Comparison of ENCODE assay signal across 13 cellular contexts in the genomic region with DNA sequence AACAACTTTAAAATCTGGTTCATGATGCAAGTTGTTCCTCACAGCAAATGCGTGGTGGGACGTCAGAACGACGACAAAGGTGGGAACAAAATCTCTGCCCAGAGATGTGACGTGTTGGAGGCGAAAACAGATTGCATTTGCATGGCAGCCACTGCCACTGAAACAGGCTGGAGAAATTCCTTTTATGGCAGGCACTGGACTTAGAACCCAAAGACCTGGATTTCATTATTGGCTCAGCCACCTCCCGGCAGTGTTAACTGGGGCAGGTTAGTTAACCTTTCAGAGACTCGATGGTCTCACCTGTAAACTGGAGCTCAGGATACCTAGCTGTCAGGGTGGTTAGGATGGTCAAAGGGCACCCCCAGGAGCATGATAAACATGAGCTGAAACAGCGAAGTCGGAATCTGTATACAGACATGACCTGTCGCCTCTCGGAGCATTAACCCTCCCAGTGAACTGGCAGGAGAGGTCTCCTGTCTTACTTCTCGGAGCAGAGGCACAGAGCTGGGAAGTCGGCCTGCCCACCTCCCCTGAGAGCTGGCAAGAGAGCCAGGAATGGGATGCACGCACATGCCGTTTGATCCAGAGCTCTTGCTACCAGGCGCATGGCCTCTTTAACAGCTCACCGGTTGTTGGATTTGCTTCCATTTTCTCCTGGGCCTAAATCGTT. TPM values are rescaled to one million over a fixed set of nuclear protein-coding genes. Genes with fewer than 3 reads are reported as not detected.
DNase-seq lines count a peak whose midpoint lies in the region; ATAC-seq and TF ChIP-seq lines count a peak whose summit lies in the region.
"Had no signal": no experiment of that assay in that cellular context is flagged by ENCODE, and none has a peak within 500 bp of the region (broad histone marks: within the 10 kb centered on the region; RNA-seq: fewer than 3 reads in every experiment).

No MANE protein-coding gene starts in this region.

- DNase-seq in right cardiac atrium (peak in 1 of 3 donors; percentile 58), transverse colon (peak; percentile 70), SHP77 (lab: John Stamatoyannopoulos, UW) (no peak)
- DNase-seq in CD8-positive, alpha-beta T cell = no peak
- DNase-seq: activated CD4-positive, CD25-positive, alpha-beta regulatory T cell treated with anti-CD3 and anti-CD28 coated beads, Interleukin-2, amount 50 U/mL, for 72 hours; activated T-cell treated with anti-CD3 and anti-CD28 coated beads for 4 hours; CD4-positive, alpha-beta memory T cell; effector CD4-positive, alpha-beta T cell; NCI-H226; stimulated activated CD4-positive, alpha-beta T cell treated with anti-CD3 and anti-CD28 coated beads, Interleukin-2, amount 100 ng/mL, for 48 hours had no signal

- peaks cover 100% of the 10 kb centered on the region for H3K4me1 Mint-ChIP-seq in brain
- H3K4me1 Mint-ChIP-seq in CD8-positive, alpha-beta T cell (ENCODE audit: low read depth) = no peaks in the 10 kb centered on the region

- intact Hi-C loops in right cardiac atrium (cut with DNase I) = loop anchor here in 2 of 4 donors (5.0 to 10.0 kb wide), 5 partner anchors 47 to 457 kb away; no protein-coding TSS in a partner anchor
- intact Hi-C loops in transverse colon (cut with DNase I; ENCODE audit: low total_unique reads) = loop anchor here (10.0 kb wide), 1 partner anchor 447 kb away; no protein-coding TSS in a partner anchor
- intact Hi-C loops in CD8-positive, alpha-beta T cell (cut with DNase I, micrococcal nuclease) = no loop called here

- POLR2A ChIA-PET in CD8-positive, alpha-beta T cell (lab: Charles Lee) = no interaction called here

- H3K27ac Mint-ChIP-seq in brain = peak overlapping the region in 4 of 5 experiments; percentile 21 to 100 (median 100)
- H3K27ac Mint-ChIP-seq in CD8-positive, alpha-beta T cell = no peak overlapping the region
- H3K27ac Mint-ChIP-seq: CD4-positive, alpha-beta memory T cell had no signal

- H3K4me3 Mint-ChIP-seq in brain = no peak overlapping the region
- H3K4me3 Mint-ChIP-seq in CD8-positive, alpha-beta T cell = no peak overlapping the region
- H3K4me3 Mint-ChIP-seq: CD4-positive, alpha-beta memory T cell had no signal

- no peak for TF ChIP-seq CTCF in brain (conservative IDR thresholded peaks at IDR 0.05)
- TF ChIP-seq CTCF in parathyroid adenoma (IDR thresholded peaks at IDR 0.05) = no peak
- peak in 2 of 5 experiments; percentile 11 to 14 for TF ChIP-seq CTCF in transverse colon (IDR thresholded peaks at IDR 0.05)
- no peak for TF ChIP-seq CTCF in CD8-positive, alpha-beta T cell (IDR thresholded peaks at IDR 0.05)

- H3K9me3 ChIP-seq in right cardiac atrium (ENCODE audit: control insufficient read depth, low read length) = no peaks in the 10 kb centered on the region
- H3K9me3 ChIP-seq in parathyroid adenoma (ENCODE audit: control insufficient read depth, low read length) = no peaks in the 10 kb centered on the region
- H3K9me3 ChIP-seq in transverse colon = no peaks in the 10 kb centered on the region
- H3K9me3 ChIP-seq in CD8-positive, alpha-beta T cell (ENCODE audit: low read length) = no peaks in the 10 kb centered on the region

- TF ChIP-seq POLR2A in transverse colon (IDR thresholded peaks at IDR 0.05) = no peak

- H3K36me3 Mint-ChIP-seq in brain = no peaks in the 10 kb centered on the region
- no peaks in the 10 kb centered on the region for H3K36me3 Mint-ChIP-seq in CD8-positive, alpha-beta T cell
- H3K36me3 Mint-ChIP-seq: CD4-positive, alpha-beta memory T cell had no signal

- H2AFZ ChIP-seq in parathyroid adenoma = no peak overlapping the region

- peaks cover 4% of the 10 kb centered on the region for H3K27me3 Mint-ChIP-seq in brain
- no peaks in the 10 kb centered on the region for H3K27me3 Mint-ChIP-seq in CD8-positive, alpha-beta T cell (ENCODE audit: low read depth)

- no peak for TF ChIP-seq EP300 in transverse colon (IDR thresholded peaks at IDR 0.05; ENCODE audit: low read depth)

- no peak overlapping the region for H3K9ac ChIP-seq in parathyroid adenoma

- ATAC-seq in right cardiac atrium (no peak), GM19328 (IDR thresholded peaks at IDR 0.05; ENCODE audit: unreplicated experiment) (no peak)
- ATAC-seq in CD8-positive, alpha-beta T cell = no peak

- H3K4me2 ChIP-seq in parathyroid adenoma (ENCODE audit: low read length) = peak overlapping the region; percentile 43

- CTCF ChIA-PET in CD8-positive, alpha-beta T cell (lab: Charles Lee) = interaction anchor here (0.6 kb wide), 1 partner anchor 1458 kb away, joined by 5 read pairs; no protein-coding TSS in a partner anchor

- peak overlapping the region; percentile 97 for H3K27ac ChIP-seq in right cardiac atrium (ENCODE audit: low read length)
- H3K27ac ChIP-seq in parathyroid adenoma = no peak overlapping the region
- H3K27ac ChIP-seq in transverse colon = peak overlapping the region; percentile 91 to 93 (median 93)
- H3K27ac ChIP-seq in CD8-positive, alpha-beta T cell (ENCODE audit: low read depth, low read length) = no peak overlapping the region

- H3K9me3 Mint-ChIP-seq in brain = peaks cover 0 to 8% (median 0%) of the 10 kb centered on the region in 5 experiments
- no peaks in the 10 kb centered on the region for H3K9me3 Mint-ChIP-seq in CD8-positive, alpha-beta T cell

- H3K36me3 ChIP-seq in parathyroid adenoma (ENCODE audit: control insufficient read depth, insufficient read depth, low read length) (no peaks in the 10 kb centered on the region), transverse colon (no peaks in the 10 kb centered on the region)
- H3K36me3 ChIP-seq in CD8-positive, alpha-beta T cell (ENCODE audit: insufficient read depth, low read length) = no peaks in the 10 kb centered on the region

- H3K79me2 ChIP-seq in parathyroid adenoma = no peaks in the 10 kb centered on the region

- 71% methylated on average over 19 of the region's 19 CpGs for WGBS in right cardiac atrium
- 53% methylated on average over 3 to 19 of the region's 19 CpGs for WGBS in transverse colon (ENCODE audit: low coverage in 1 of 2), 2 donors

- H3K27me3 ChIP-seq in right cardiac atrium (ENCODE audit: control insufficient read depth, insufficient read depth) (no peaks in the 10 kb centered on the region), parathyroid adenoma (ENCODE audit: control insufficient read depth, insufficient read depth, low read length) (no peaks in the 10 kb centered on the region), transverse colon (no peaks in the 10 kb centered on the region)
- H3K27me3 ChIP-seq in CD8-positive, alpha-beta T cell (ENCODE audit: insufficient read depth, low read length) = peaks cover 2% of the 10 kb centered on the region

- H3K4me3 ChIP-seq in right cardiac atrium (ENCODE audit: low read length) = no peak overlapping the region
- H3K4me3 ChIP-seq in parathyroid adenoma (ENCODE audit: low read depth, low read length) = no peak overlapping the region
- no peak overlapping the region for H3K4me3 ChIP-seq in transverse colon
- H3K4me3 ChIP-seq in CD8-positive, alpha-beta T cell (ENCODE audit: low read depth, low read length) = no peak overlapping the region

- in situ Hi-C loops in transverse colon (cut with MboI; ENCODE audit: low pct_ligation_motif_present in 1 of 4, low pct_unique_long_range_greater_than_20kb in 1 of 4, low sequenced_read_pairs in 3 of 4) = no loop called here

- H3K4me1 ChIP-seq in right cardiac atrium (ENCODE audit: control insufficient read depth, insufficient read depth, low read length) (peaks cover 39% of the 10 kb centered on the region), parathyroid adenoma (peaks cover 11% of the 10 kb centered on the region), transverse colon (peaks cover 56 to 73% (median 62%) of the 10 kb centered on the region in 4 donors)
- H3K4me1 ChIP-seq in CD8-positive, alpha-beta T cell (ENCODE audit: insufficient read depth, low read length) = no peaks in the 10 kb centered on the region

RNA-seq across cellular contexts. Expression of gene TARBP1, which starts 59.2 kb away (rescaled TPM):
- polyA plus RNA-seq in brain (ENCODE audit: insufficient read depth, low read depth, low replicate concordance) (5.4 TPM), right cardiac atrium (10.8 TPM)
- total RNA-seq in right cardiac atrium (10 to 100 TPM; 10.7 to 12.0 (median 11.4) TPM), transverse colon (10 to 100 TPM; 19.9 to 44.4 (median 27.6) TPM)
- 10 to 100 TPM; 38.2 to 39.5 TPM for total RNA-seq in CD8-positive, alpha-beta T cell

Comparison
In these comparisons a context has a peak if more than half of its experiments do, and no peak if none do; other contexts are left out.
1. H3K27ac ChIP-seq: peak in right cardiac atrium (single experiment) and transverse colon (4 of 4); none in parathyroid adenoma (single experiment) and CD8-positive, alpha-beta T cell (single experiment).